1 cellular context compared by ENCODE assay signal in the genomic region with DNA sequence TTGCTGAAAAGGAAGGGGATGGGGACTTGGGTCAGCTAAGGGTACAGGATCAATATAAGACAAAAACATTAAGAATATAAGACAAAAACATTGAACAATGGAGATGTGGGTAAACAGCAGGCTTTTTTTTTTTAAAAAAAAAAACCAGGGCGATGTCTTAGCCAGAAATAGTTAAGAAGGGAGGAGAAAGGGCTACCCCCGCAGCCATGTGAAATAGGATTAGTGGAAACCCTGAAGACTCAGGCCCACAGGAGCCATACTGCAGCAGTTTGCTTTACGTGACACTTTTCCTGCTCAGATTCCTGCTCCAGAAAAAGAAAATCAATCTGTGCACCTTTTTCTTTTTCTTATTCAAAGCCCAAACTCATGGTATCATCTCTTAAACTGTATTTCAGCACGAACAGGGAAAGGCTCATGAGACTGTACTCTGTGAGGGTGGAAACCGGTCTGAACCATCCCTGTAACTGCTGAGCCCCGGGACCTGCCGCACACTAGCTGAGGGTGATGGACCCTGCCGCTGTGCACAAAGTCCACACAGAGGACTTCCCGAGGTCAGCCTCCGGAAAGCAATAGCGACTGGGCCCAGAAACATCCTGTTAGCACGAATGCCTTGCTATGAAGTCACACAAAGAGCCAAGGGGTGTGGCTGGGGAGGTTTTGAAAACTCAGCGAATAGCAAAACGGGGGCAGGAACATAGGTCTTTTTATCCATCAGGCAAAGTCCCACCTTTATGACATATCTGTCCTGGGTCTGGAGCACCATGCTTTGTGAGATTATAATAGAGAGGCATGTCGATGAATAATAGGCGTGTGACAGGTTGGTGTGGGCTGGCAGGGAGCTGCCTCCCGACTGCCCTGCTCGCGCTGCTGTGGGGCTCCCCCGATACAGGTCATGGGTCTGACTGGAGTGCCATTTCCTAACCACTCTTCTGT.
TF ChIP-seq lines count a peak whose summit lies in the region.

No MANE protein-coding gene starts in this region.

TF ChIP-seq in SK-N-SH treated with all-trans-retinoic acid at 6 μM for 48 hours, 23 proteins besides CTCF, POLR2A, EP300 and RAD21 (continued from another document):
- TF ChIP-seq, protein P1, sequence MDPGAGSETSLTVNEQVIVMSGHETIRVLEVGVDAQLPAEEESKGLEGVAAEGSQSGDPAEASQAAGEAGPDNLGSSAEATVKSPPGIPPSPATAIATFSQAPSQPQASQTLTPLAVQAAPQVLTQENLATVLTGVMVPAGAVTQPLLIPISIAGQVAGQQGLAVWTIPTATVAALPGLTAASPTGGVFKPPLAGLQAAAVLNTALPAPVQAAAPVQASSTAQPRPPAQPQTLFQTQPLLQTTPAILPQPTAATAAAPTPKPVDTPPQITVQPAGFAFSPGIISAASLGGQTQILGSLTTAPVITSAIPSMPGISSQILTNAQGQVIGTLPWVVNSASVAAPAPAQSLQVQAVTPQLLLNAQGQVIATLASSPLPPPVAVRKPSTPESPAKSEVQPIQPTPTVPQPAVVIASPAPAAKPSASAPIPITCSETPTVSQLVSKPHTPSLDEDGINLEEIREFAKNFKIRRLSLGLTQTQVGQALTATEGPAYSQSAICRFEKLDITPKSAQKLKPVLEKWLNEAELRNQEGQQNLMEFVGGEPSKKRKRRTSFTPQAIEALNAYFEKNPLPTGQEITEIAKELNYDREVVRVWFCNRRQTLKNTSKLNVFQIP (CRISPR knock-in tag; IDR thresholded peaks at IDR 0.05; ENCODE audit: borderline replicate concordance, low read depth): no peak
- TF ChIP-seq CSDC2 (CRISPR knock-in tag; IDR thresholded peaks at IDR 0.05): no peak
- TF ChIP-seq, protein P2, sequence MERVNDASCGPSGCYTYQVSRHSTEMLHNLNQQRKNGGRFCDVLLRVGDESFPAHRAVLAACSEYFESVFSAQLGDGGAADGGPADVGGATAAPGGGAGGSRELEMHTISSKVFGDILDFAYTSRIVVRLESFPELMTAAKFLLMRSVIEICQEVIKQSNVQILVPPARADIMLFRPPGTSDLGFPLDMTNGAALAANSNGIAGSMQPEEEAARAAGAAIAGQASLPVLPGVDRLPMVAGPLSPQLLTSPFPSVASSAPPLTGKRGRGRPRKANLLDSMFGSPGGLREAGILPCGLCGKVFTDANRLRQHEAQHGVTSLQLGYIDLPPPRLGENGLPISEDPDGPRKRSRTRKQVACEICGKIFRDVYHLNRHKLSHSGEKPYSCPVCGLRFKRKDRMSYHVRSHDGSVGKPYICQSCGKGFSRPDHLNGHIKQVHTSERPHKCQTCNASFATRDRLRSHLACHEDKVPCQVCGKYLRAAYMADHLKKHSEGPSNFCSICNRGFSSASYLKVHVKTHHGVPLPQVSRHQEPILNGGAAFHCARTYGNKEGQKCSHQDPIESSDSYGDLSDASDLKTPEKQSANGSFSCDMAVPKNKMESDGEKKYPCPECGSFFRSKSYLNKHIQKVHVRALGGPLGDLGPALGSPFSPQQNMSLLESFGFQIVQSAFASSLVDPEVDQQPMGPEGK (CRISPR knock-in tag; IDR thresholded peaks at IDR 0.05; ENCODE audit: borderline replicate concordance): no peak
- no peak for TF ChIP-seq PPARA (CRISPR knock-in tag; IDR thresholded peaks at IDR 0.05; ENCODE audit: borderline replicate concordance)
- TF ChIP-seq ZNF70 (CRISPR knock-in tag; IDR thresholded peaks at IDR 0.05): no peak
- TF ChIP-seq CSRNP3 (CRISPR knock-in tag; IDR thresholded peaks at IDR 0.05): no peak
- TF ChIP-seq BACH2 (CRISPR knock-in tag; IDR thresholded peaks at IDR 0.05; ENCODE audit: borderline replicate concordance): no peak
- no peak for TF ChIP-seq ESRRG (CRISPR knock-in tag; IDR thresholded peaks at IDR 0.05)
- no peak for TF ChIP-seq ZNF565 (CRISPR knock-in tag; conservative IDR thresholded peaks at IDR 0.05; ENCODE audit: low read depth)
- no peak for TF ChIP-seq ZFP30 (CRISPR knock-in tag; IDR thresholded peaks at IDR 0.05)
- no peak for TF ChIP-seq ZFP3 (CRISPR knock-in tag; IDR thresholded peaks at IDR 0.05)
- no peak for TF ChIP-seq ZNF8 (CRISPR knock-in tag; IDR thresholded peaks at IDR 0.05)
- TF ChIP-seq GLIS3 (CRISPR knock-in tag; IDR thresholded peaks at IDR 0.05): no peak
